8 cellular contexts compared by ENCODE assay signal in the genomic region with DNA sequence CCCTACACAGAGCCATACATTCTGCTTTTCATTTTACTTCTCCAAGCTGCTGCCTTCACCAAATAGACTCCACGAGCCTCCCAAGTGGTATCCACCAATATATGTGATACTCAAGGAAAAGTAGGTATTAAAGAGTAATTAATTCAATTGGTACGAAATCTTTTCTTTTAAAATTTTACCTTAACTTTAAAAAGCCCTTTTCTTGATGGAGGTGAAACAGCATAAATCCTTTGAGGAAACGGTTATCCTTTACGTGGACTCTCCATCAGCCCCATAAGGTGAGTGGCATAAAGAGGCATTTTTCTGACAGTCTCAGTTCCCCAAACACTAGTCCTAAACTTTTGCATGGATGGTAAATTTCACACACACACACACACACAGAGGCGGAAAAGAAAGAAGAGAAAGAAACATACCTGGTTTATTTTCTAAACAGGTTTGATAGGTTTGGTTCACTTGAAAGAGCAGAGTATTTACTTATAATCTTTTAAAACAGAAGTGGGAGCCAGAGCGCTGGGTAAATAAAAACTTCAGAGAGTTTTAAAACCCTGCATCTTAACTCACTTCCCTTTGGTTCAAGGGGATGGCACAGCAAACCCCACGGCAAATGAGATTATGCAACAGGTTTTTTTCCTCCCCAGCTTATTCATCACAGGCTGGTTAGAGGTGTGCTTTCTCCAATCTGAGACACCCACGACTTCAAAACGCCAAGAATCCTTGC. TPM values are rescaled to one million over a fixed set of nuclear protein-coding genes. Genes with fewer than 3 reads are reported as not detected.
DNase-seq lines count a peak whose midpoint lies in the region; ATAC-seq, FAIRE-seq and TF ChIP-seq lines count a peak whose summit lies in the region.

No MANE protein-coding gene starts in this region.

- no peaks in the 10 kb centered on the region for H3K27me3 Mint-ChIP-seq in activated CD8-positive, alpha-beta T cell treated with anti-CD3 and anti-CD28 coated beads for 36 hours

- no peak overlapping the region for H4K91ac ChIP-seq in H1 (replicated peaks; ENCODE audit: insufficient read length, low read length)

- H3K36me3 ChIP-seq in H1 (ENCODE audit: control insufficient read depth in 2 of 4, insufficient read depth in 4 of 4, low read length in 3 of 4), result no peaks in the 10 kb centered on the region; a peak in 2 of 8 replicates

- no peaks in the 10 kb centered on the region for H4K20me1 ChIP-seq in H1 (replicated peaks in 1 of 2; ENCODE audit: control insufficient read depth in 1 of 2, insufficient read depth in 2 of 2, low read length in 2 of 2)

- H3K36me3 Mint-ChIP-seq in activated CD8-positive, alpha-beta T cell treated with anti-CD3 and anti-CD28 coated beads for 36 hours (ENCODE audit: low read depth), result peaks cover 13% of the 10 kb centered on the region

- no peak overlapping the region for H2BK12ac ChIP-seq in H1 (ENCODE audit: low read depth, low read length)

- H2BK20ac ChIP-seq in H1 (ENCODE audit: low read length), result no peak overlapping the region

- TF ChIP-seq RAD21 in H1 (IDR thresholded peaks at IDR 0.05 in 1 of 2, conservative IDR thresholded peaks at IDR 0.05 in 1 of 2; ENCODE audit: low read depth in 2 of 2, low read length in 2 of 2), result no peak

- H3K4me3 ChIP-seq in AG09309 (ENCODE audit: control insufficient read depth, low read depth, low read length), result peak overlapping the region; percentile 84
- H3K4me3 ChIP-seq in H1 (ENCODE audit: extremely low read depth in 1 of 4, insufficient read depth in 2 of 4, low read depth in 3 of 4, low read length in 4 of 4), result peak overlapping the region; percentile 79 to 96 (median 87)
- H3K4me3 ChIP-seq in mononuclear cell (ENCODE audit: low read length), result peak overlapping the region; percentile 61

- H2BK5ac ChIP-seq in H1 (ENCODE audit: low read depth, low read length), result no peak overlapping the region

- H3K27ac Mint-ChIP-seq in activated CD8-positive, alpha-beta T cell treated with anti-CD3 and anti-CD28 coated beads for 36 hours, result peak overlapping the region; percentile 91

- peaks cover 4 to 13% (median 7%) of the 10 kb centered on the region in 4 experiments; a peak in 5 of 7 replicates for H3K4me1 ChIP-seq in H1 (replicated peaks in 1 of 4; ENCODE audit: control insufficient read depth in 3 of 4, insufficient read depth in 4 of 4, low read length in 3 of 4)
- peaks cover 25% of the 10 kb centered on the region for H3K4me1 ChIP-seq in mononuclear cell (ENCODE audit: insufficient read depth, low read length)

- no peak overlapping the region for H2BK120ac ChIP-seq in H1 (replicated peaks; ENCODE audit: low read depth, low read length)

- H3K27me3 ChIP-seq in H1 (replicated peaks in 1 of 4; ENCODE audit: control insufficient read depth in 3 of 4, extremely low read depth in 1 of 4, insufficient read depth in 3 of 4, low read length in 3 of 4) (no peaks in the 10 kb centered on the region), mononuclear cell (ENCODE audit: insufficient read depth, low read length) (no peaks in the 10 kb centered on the region)

- H3K9me3 Mint-ChIP-seq in activated CD8-positive, alpha-beta T cell treated with anti-CD3 and anti-CD28 coated beads for 36 hours, result peaks cover 3% of the 10 kb centered on the region

- POLR2A ChIA-PET in activated CD8-positive, alpha-beta T cell treated with anti-CD3 and anti-CD28 coated beads for 36 hours (lab: Charles Lee), result interaction anchor here (0.7 to 1.6 kb wide), 12 partner anchors 9 to 161 kb away, joined by 3 to 6 read pairs (median 4); no protein-coding TSS in a partner anchor
- POLR2A ChIA-PET in H1 (lab: Charles Lee; ENCODE audit: partially characterized antibody), result interaction anchor here (0.9 to 1.5 kb wide), 3 partner anchors 13 to 38 kb away, joined by 3 read pairs; no protein-coding TSS in a partner anchor

- TF ChIP-seq EP300 in H1 (IDR thresholded peaks at IDR 0.05; ENCODE audit: borderline replicate concordance in 1 of 2, low read depth in 2 of 2, low read length in 2 of 2), result no peak

- peaks cover 2% of the 10 kb centered on the region; the same call in 1 of the 2 replicates for H3K79me1 ChIP-seq in H1 (ENCODE audit: low read depth, low read length)

- H3K14ac ChIP-seq in H1 (ENCODE audit: insufficient read length), result no peak overlapping the region

- no peak overlapping the region for H3K23ac ChIP-seq in H1 (ENCODE audit: insufficient read length)

- H2AK5ac ChIP-seq in H1 (ENCODE audit: low read depth, low read length), result no peak overlapping the region

- TF ChIP-seq CTCF in AG09309 (IDR thresholded peaks at IDR 0.05; ENCODE audit: control insufficient read depth, insufficient read depth, low read depth, low read length, missing control alignments) (no peak), H1 (IDR thresholded peaks at IDR 0.05; ENCODE audit: control extremely low read depth in 1 of 3, insufficient read depth in 1 of 3, low read depth in 1 of 3, low read length in 3 of 3) (no peak)
- TF ChIP-seq CTCF in activated CD8-positive, alpha-beta T cell treated with anti-CD3 and anti-CD28 coated beads for 36 hours (IDR thresholded peaks at IDR 0.05), result no peak

- peaks cover 38% of the 10 kb centered on the region for H3K4me1 Mint-ChIP-seq in activated CD8-positive, alpha-beta T cell treated with anti-CD3 and anti-CD28 coated beads for 36 hours (ENCODE audit: low read depth)

- intact Hi-C loops in activated CD8-positive, alpha-beta T cell treated with anti-CD3 and anti-CD28 coated beads for 36 hours (cut with micrococcal nuclease), result loop anchor here (5.0 kb wide), 2 partner anchors 53 to 177 kb away; no protein-coding TSS in a partner anchor

- H3K4me2 ChIP-seq in H1 (ENCODE audit: insufficient read depth in 1 of 2, low read depth in 2 of 2, low read length in 2 of 2), result peak overlapping the region; percentile 69 to 89

- H2BK15ac ChIP-seq in H1 (ENCODE audit: low read length), result no peak overlapping the region

- 6% methylated on average over 9 of the region's 9 CpGs; no CpG with 5 or more reads in 1 of the 2 experiments for WGBS in H1 (ENCODE audit: extremely low coverage in 1 of 2, insufficient coverage in 1 of 2, insufficient read length in 1 of 2, insufficient replicate concordance in 2 of 2, low coverage in 1 of 2, low lambda C conversion rate in 2 of 2, missing lambda C conversion rate in 1 of 2), 2 experiments

- H3K18ac ChIP-seq in H1 (ENCODE audit: extremely low read depth, low read length), result peak overlapping the region; percentile 54; the same call in 1 of the 2 replicates

- H3K9ac ChIP-seq in H1 (replicated peaks in 1 of 4; ENCODE audit: extremely low read depth in 1 of 4, low read depth in 3 of 4, low read length in 3 of 4), result peak overlapping the region; percentile 62 to 89 (median 78)

- ATAC-seq in GM18867 (IDR thresholded peaks at IDR 0.05; ENCODE audit: unreplicated experiment), result peak; percentile 35
- peak; percentile 50 for ATAC-seq in activated CD8-positive, alpha-beta T cell treated with anti-CD3 and anti-CD28 coated beads for 36 hours
- ATAC-seq in stimulated activated naive CD8-positive, alpha-beta T cell treated with anti-CD3 and anti-CD28 coated beads, Interleukin-15, Interleukin-2, amounts not matched to agents 100 U/mL and 50 U/mL, for 24 hours, result peak; percentile 38
- ATAC-seq in GM18907 (IDR thresholded peaks at IDR 0.05; ENCODE audit: unreplicated experiment), result no peak

- H4K5ac ChIP-seq in H1 (ENCODE audit: insufficient read length, low read depth, low read length), result peak overlapping the region; percentile 92

- peak overlapping the region; percentile 80; the same call in 1 of the 2 replicates for H3K27ac ChIP-seq in H1 (ENCODE audit: low read depth, low read length)

- peaks cover 12% of the 10 kb centered on the region for H3K23me2 ChIP-seq in H1 (ENCODE audit: low read depth, low read length)

- H3K9me3 ChIP-seq in H1 (ENCODE audit: insufficient read depth in 2 of 2, low read depth in 1 of 2, low read length in 1 of 2), result peaks cover 4 to 9% of the 10 kb centered on the region in 2 experiments; a peak in 2 of 4 replicates
- no peaks in the 10 kb centered on the region for H3K9me3 ChIP-seq in mononuclear cell (ENCODE audit: low read depth, low read length)

- peak overlapping the region; percentile 89 for H3K4me3 Mint-ChIP-seq in activated CD8-positive, alpha-beta T cell treated with anti-CD3 and anti-CD28 coated beads for 36 hours

- H3K79me2 ChIP-seq in H1 (ENCODE audit: control insufficient read depth in 1 of 2, insufficient read depth in 2 of 2, low read length in 2 of 2), result peaks cover 3 to 57% of the 10 kb centered on the region in 2 experiments; a peak in 3 of 4 replicates

- no peak for TF ChIP-seq POLR2A in H1 (IDR thresholded peaks at IDR 0.05; ENCODE audit: control extremely low read depth in 1 of 2, low read depth in 2 of 2, low read length in 2 of 2)

- DNase-seq in AG09309 (ENCODE audit: low read depth), result no peak
- DNase-seq in NCI-H510A treated with DMSO at 0.1 percent for 48 hours (lab: John Stamatoyannopoulos, UW), result peak; percentile 83
- peak; percentile 66 for DNase-seq in activated CD8-positive, alpha-beta T cell treated with anti-CD3 and anti-CD28 coated beads for 36 hours
- no peak for DNase-seq in H1 (ENCODE audit: low read depth in 1 of 2, low spot score in 2 of 2)
- DNase-seq in stimulated activated naive CD8-positive, alpha-beta T cell treated with anti-CD3 and anti-CD28 coated beads, Interleukin-15, Interleukin-2, amounts not matched to agents 100 U/mL and 50 U/mL, for 24 hours, result peak; percentile 40

- no peak overlapping the region for H2AFZ ChIP-seq in H1 (ENCODE audit: low read length)

- FAIRE-seq in H1 (lab: Jason Lieb, UNC), result no peak

- CTCF ChIA-PET in activated CD8-positive, alpha-beta T cell treated with anti-CD3 and anti-CD28 coated beads for 36 hours (lab: Charles Lee), result interaction anchor here (0.9 to 1.5 kb wide), 7 partner anchors 60 to 176 kb away, joined by 3 to 5 read pairs (median 3); no protein-coding TSS in a partner anchor
- CTCF ChIA-PET in H1 (lab: Charles Lee; ENCODE audit: partially characterized antibody), result no interaction called here

- H3K4ac ChIP-seq in H1 (replicated peaks; ENCODE audit: insufficient read length, low read depth, low read length), result no peak overlapping the region

- no peak overlapping the region for H4K8ac ChIP-seq in H1 (ENCODE audit: extremely low read depth, insufficient read depth, low read length)

- peak overlapping the region; percentile 56 for H3K56ac ChIP-seq in H1 (replicated peaks; ENCODE audit: insufficient read length, low read depth, low read length)

RNA-seq across cellular contexts. Expression of gene DUSP16, which starts 1.9 kb away (rescaled TPM):
- 10 to 100 TPM; 28.2 to 30.2 TPM for total RNA-seq in activated CD8-positive, alpha-beta T cell treated with anti-CD3 and anti-CD28 coated beads for 36 hours
- 55.9 and 60.5 TPM in 2 replicates for total RNA-seq in H1 (2021; fragmentation: NEBNext Ultra II Directional; extraction: Animal tissue kit (Norgen Biotek cat#: 25700))
- polyA plus RNA-seq in H1 (2011; rRNA removed), result 24.1 and 31.6 TPM in 2 replicates
- 33.4 TPM for polyA plus RNA-seq in H1 (2011; cell fraction: cytosol; rRNA removed)
- polyA plus RNA-seq in H1 (2011; cell fraction: nucleus; rRNA removed), result 24.1 TPM
- 33.5 to 43.7 TPM (median 37.2 TPM) in 4 replicates for polyA plus RNA-seq in H1 (2012, experiment 1 of 2)
- 7.8 TPM for polyA plus RNA-seq in H1 (2012, experiment 2 of 2)
- 23.4 TPM for polyA plus RNA-seq in H1 (2013, experiment 1 of 2)
- polyA plus RNA-seq in H1 (2013, experiment 2 of 2), result 24.5 TPM
- polyA minus RNA-seq in H1 (2011; rRNA and poly(A)+ RNA removed), result 59.4 and 60.2 TPM in 2 replicates
- 36.3 TPM for polyA minus RNA-seq in H1 (2011; cell fraction: cytosol; rRNA and poly(A)+ RNA removed)
- polyA minus RNA-seq in H1 (2011; cell fraction: nucleus; rRNA and poly(A)+ RNA removed), result 25.1 TPM
- 29.5 TPM for total RNA-seq in mononuclear cell

RNA-seq across cellular contexts. Expression of gene CREBL2, which starts 50.9 kb away (rescaled TPM):
- 10 to 100 TPM; 12.7 to 14.9 TPM for total RNA-seq in activated CD8-positive, alpha-beta T cell treated with anti-CD3 and anti-CD28 coated beads for 36 hours
- 16.2 and 18.3 TPM in 2 replicates for total RNA-seq in H1 (2021; fragmentation: NEBNext Ultra II Directional; extraction: Animal tissue kit (Norgen Biotek cat#: 25700))
- 7.3 and 9.8 TPM in 2 replicates for polyA plus RNA-seq in H1 (2011; rRNA removed)
- 12.6 TPM for polyA plus RNA-seq in H1 (2011; cell fraction: cytosol; rRNA removed)
- polyA plus RNA-seq in H1 (2011; cell fraction: nucleus; rRNA removed), result 4.3 TPM
- 9.6 to 13.3 TPM (median 9.8 TPM) in 4 replicates for polyA plus RNA-seq in H1 (2012, experiment 1 of 2)
- 1.9 TPM for polyA plus RNA-seq in H1 (2012, experiment 2 of 2)
- 11.1 TPM for polyA plus RNA-seq in H1 (2013, experiment 1 of 2)
- 10.9 TPM for polyA plus RNA-seq in H1 (2013, experiment 2 of 2)
- 10.7 and 14.9 TPM in 2 replicates for polyA minus RNA-seq in H1 (2011; rRNA and poly(A)+ RNA removed)
- 8.5 TPM for polyA minus RNA-seq in H1 (2011; cell fraction: cytosol; rRNA and poly(A)+ RNA removed)
- polyA minus RNA-seq in H1 (2011; cell fraction: nucleus; rRNA and poly(A)+ RNA removed), result 7.5 TPM
- total RNA-seq in mononuclear cell, result 19.6 TPM

Comparison
In these comparisons a context has a peak if more than half of its experiments do, and no peak if none do; other contexts are left out.
1. DNase-seq: peak in NCI-H510A treated with DMSO at 0.1 percent for 48 hours (single experiment), activated CD8-positive, alpha-beta T cell treated with anti-CD3 and anti-CD28 coated beads for 36 hours (single experiment) and stimulated activated naive CD8-positive, alpha-beta T cell treated with anti-CD3 and anti-CD28 coated beads, Interleukin-15, Interleukin-2, amounts not matched to agents 100 U/mL and 50 U/mL, for 24 hours (single experiment); none in AG09309 (single experiment) and H1 (0 of 2).
2. Peak in every context shown above with its lines, with median percentiles within 50 percentile points of each other: H3K4me3 ChIP-seq.